16 cellular contexts compared by ENCODE assay signal in the genomic region with DNA sequence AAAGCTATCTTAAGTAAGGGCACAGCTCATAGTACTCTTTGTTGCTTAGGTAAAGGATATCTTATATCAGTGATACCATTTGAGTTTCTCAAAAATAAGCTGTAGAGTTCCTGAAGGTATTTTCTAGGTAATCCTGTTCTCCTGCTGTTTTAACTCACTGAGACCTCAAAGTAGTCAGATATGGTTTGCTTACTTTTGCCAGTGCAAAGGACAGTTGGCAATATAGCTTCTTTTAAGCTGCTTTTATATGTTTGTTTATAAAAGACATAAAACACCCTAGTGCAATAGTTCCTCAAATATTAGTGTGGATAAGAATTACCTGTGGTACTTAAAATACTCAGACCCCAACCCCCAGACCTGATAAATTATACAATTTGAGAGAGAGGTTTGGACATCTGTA. TPM values are rescaled to one million over a fixed set of nuclear protein-coding genes. Genes with fewer than 3 reads are reported as not detected.
DNase-seq lines count a peak whose midpoint lies in the region; ATAC-seq, FAIRE-seq and TF ChIP-seq lines count a peak whose summit lies in the region.
"Had no signal": no experiment of that assay in that cellular context is flagged by ENCODE, and none has a peak within 500 bp of the region (broad histone marks: within the 10 kb centered on the region; RNA-seq: fewer than 3 reads in every experiment).

No MANE protein-coding gene starts in this region.

- peak; percentile 61 for ATAC-seq in left lobe of liver
- ATAC-seq: GM23338 had no signal

- no peak for TF ChIP-seq POLR2A in GM12892 (IDR thresholded peaks at IDR 0.05; ENCODE audit: low read depth, low read length)

- DNase-seq in D721Med (ENCODE audit: insufficient read length, low spot score) (no peak), GM12892 (ENCODE audit: insufficient read length) (no peak), LNCaP clone FGC (ENCODE audit: low read depth) (peak; percentile 48), left lobe of liver (ENCODE audit: low spot score) (no peak), NOMO-1 (lab: John Stamatoyannopoulos, UW; ENCODE audit: unreplicated experiment in 2 of 2) (no peak), posterior cingulate gyrus (no peak)
- DNase-seq: C1 segment of cervical spinal cord; Calu3; CD4-positive, alpha-beta memory T cell; COR-L47; DMS153; DND-41; HFFc6 had no signal

- TF ChIP-seq CTCF in D721Med (IDR thresholded peaks at IDR 0.05; ENCODE audit: insufficient read depth, missing control alignments) (no peak), LNCaP clone FGC (IDR thresholded peaks at IDR 0.05; ENCODE audit: control insufficient read depth, extremely low read depth, insufficient read depth) (no peak)

- FAIRE-seq in D721Med (lab: Jason Lieb, UNC) (peak; percentile 58), GM12892 (lab: Jason Lieb, UNC) (peak; percentile 40)
- FAIRE-seq: G401.6 had no signal

- intact Hi-C loops in posterior cingulate gyrus (cut with DNase I) = no loop called here

- H3K4me3 ChIP-seq in LNCaP clone FGC (ENCODE audit: low read depth, low read length) = no peak overlapping the region
- H3K4me3 ChIP-seq: GM23338, HAP-1 had no signal

RNA-seq across cellular contexts. Expression of gene NCBP1, which starts 12.1 kb away (rescaled TPM):
- polyA plus RNA-seq in GM12892 (2012; ENCODE audit: missing spikeins) = 26.0 TPM
- total RNA-seq in left lobe of liver = 15.5 TPM

RNA-seq across cellular contexts. Expression of gene TSTD2, which starts 12.6 kb away (rescaled TPM):
- polyA plus RNA-seq in GM12892 (2012; ENCODE audit: missing spikeins) = 10.1 TPM
- 8.1 TPM for total RNA-seq in left lobe of liver

RNA-seq across cellular contexts. Expression of gene XPA, which starts 51.4 kb away (rescaled TPM):
- 11.5 TPM for polyA plus RNA-seq in GM12892 (2012; ENCODE audit: missing spikeins)
- total RNA-seq in left lobe of liver = 8.0 TPM
